ENCODE assay signal across 8 cellular contexts in the genomic region with DNA sequence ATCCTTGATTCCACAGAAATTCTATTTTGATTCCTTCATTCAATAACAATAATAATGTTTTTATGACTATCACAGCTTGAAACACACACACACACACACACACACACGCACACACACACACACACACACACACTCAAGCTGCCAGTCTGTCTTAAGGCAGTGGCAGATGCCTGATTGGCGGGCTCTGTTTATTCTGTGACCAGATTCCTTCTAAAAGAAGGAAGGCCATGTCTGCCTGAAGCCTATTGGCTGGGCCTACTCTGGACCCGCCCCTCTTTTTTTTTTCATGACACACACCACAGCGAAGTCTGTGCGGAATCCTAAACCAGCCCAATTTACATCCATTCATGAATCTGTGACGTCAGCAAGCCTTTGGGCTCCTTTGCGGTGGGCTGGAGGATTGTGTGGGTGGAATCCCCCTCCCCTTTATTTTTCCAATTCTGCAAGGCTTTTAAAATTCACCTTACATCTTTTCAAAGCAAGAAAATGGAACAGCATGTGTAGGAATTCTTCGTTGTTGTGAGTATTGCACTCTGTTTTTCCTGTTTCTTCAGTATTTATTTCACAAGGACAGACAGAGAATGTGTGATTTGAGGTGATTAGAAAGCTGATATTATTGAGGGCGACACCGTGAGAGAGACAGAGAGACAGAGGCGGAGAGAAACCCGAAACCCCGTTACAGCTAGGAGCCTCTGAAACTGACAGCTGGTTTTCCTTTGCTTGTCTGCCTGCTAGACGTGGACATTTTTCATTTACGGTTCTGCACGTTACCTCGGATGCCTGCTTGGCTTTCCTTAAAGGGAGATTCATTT. TPM values are rescaled to one million over a fixed set of nuclear protein-coding genes. Genes with fewer than 3 reads are reported as not detected.
DNase-seq lines count a peak whose midpoint lies in the region; ATAC-seq and TF ChIP-seq lines count a peak whose summit lies in the region.

A gene with protein sequence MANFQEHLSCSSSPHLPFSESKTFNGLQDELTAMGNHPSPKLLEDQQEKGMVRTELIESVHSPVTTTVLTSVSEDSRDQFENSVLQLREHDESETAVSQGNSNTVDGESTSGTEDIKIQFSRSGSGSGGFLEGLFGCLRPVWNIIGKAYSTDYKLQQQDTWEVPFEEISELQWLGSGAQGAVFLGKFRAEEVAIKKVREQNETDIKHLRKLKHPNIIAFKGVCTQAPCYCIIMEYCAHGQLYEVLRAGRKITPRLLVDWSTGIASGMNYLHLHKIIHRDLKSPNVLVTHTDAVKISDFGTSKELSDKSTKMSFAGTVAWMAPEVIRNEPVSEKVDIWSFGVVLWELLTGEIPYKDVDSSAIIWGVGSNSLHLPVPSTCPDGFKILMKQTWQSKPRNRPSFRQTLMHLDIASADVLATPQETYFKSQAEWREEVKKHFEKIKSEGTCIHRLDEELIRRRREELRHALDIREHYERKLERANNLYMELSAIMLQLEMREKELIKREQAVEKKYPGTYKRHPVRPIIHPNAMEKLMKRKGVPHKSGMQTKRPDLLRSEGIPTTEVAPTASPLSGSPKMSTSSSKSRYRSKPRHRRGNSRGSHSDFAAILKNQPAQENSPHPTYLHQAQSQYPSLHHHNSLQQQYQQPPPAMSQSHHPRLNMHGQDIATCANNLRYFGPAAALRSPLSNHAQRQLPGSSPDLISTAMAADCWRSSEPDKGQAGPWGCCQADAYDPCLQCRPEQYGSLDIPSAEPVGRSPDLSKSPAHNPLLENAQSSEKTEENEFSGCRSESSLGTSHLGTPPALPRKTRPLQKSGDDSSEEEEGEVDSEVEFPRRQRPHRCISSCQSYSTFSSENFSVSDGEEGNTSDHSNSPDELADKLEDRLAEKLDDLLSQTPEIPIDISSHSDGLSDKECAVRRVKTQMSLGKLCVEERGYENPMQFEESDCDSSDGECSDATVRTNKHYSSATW (plus strand): TSS at position 287 of the 812 bp plus-strand sequence. CDS start 65,446 bp downstream, outside the sequence.

- H3K9me3 Mint-ChIP-seq in activated naive CD8-positive, alpha-beta T cell treated with anti-CD3 and anti-CD28 coated beads for 36 hours = no peaks in the 10 kb centered on the region
- no peaks in the 10 kb centered on the region for H3K9me3 Mint-ChIP-seq in nephron progenitor cell

- peaks cover 77% of the 10 kb centered on the region for H3K27me3 Mint-ChIP-seq in activated naive CD8-positive, alpha-beta T cell treated with anti-CD3 and anti-CD28 coated beads for 36 hours
- H3K27me3 Mint-ChIP-seq in nephron progenitor cell (ENCODE audit: low read depth, poor library complexity) = peaks cover 61% of the 10 kb centered on the region

- no peaks in the 10 kb centered on the region for H3K9me3 ChIP-seq in upper lobe of right lung

- DNase-seq in DMS 273 treated with DMSO at 0.1 percent for 48 hours (lab: John Stamatoyannopoulos, UW) (peak; percentile 99), GM20000 (ENCODE audit: low spot score) (peak; percentile 87), NCI-H82 (lab: John Stamatoyannopoulos, UW) (peak; percentile 100), germinal center (ENCODE audit: low spot score) (peak; percentile 74), nephron progenitor cell (peak; percentile 64), upper lobe of right lung (peak; percentile 78)
- peak; percentile 53 for DNase-seq in activated naive CD8-positive, alpha-beta T cell treated with anti-CD3 and anti-CD28 coated beads for 36 hours

- no peaks in the 10 kb centered on the region for H3K27me3 ChIP-seq in upper lobe of right lung

- TF ChIP-seq CTCF in GM20000 (IDR thresholded peaks at IDR 0.05; ENCODE audit: extremely low read depth, missing control alignments) = no peak
- TF ChIP-seq CTCF in nephron progenitor cell (IDR thresholded peaks at IDR 0.05) = no peak
- TF ChIP-seq CTCF in upper lobe of right lung (IDR thresholded peaks at IDR 0.05) = no peak

- peaks cover 2% of the 10 kb centered on the region for H3K4me1 ChIP-seq in upper lobe of right lung

- peak; percentile 96 for ATAC-seq in HG03571 (IDR thresholded peaks at IDR 0.05; ENCODE audit: unreplicated experiment)
- peak; percentile 98 for ATAC-seq in upper lobe of right lung

- peaks cover 14% of the 10 kb centered on the region for H3K4me1 Mint-ChIP-seq in activated naive CD8-positive, alpha-beta T cell treated with anti-CD3 and anti-CD28 coated beads for 36 hours
- peaks cover 23% of the 10 kb centered on the region for H3K4me1 Mint-ChIP-seq in nephron progenitor cell

- H3K4me3 ChIP-seq in upper lobe of right lung = peak within 1 kb of the TSS; percentile 62

- H3K36me3 ChIP-seq in upper lobe of right lung = no peaks in the 10 kb centered on the region

- peak within 1 kb of the TSS; percentile 82 for H3K27ac ChIP-seq in upper lobe of right lung

- peak within 1 kb of the TSS; percentile 73 for H3K27ac Mint-ChIP-seq in activated naive CD8-positive, alpha-beta T cell treated with anti-CD3 and anti-CD28 coated beads for 36 hours
- peak within 1 kb of the TSS; percentile 64 for H3K27ac Mint-ChIP-seq in nephron progenitor cell

- no peaks in the 10 kb centered on the region for H3K36me3 Mint-ChIP-seq in activated naive CD8-positive, alpha-beta T cell treated with anti-CD3 and anti-CD28 coated beads for 36 hours
- no peaks in the 10 kb centered on the region for H3K36me3 Mint-ChIP-seq in nephron progenitor cell (ENCODE audit: low read depth)

- peak within 1 kb of the TSS; percentile 84 for H3K4me3 Mint-ChIP-seq in activated naive CD8-positive, alpha-beta T cell treated with anti-CD3 and anti-CD28 coated beads for 36 hours
- H3K4me3 Mint-ChIP-seq in nephron progenitor cell = peak within 1 kb of the TSS; percentile 94

- intact Hi-C loops in upper lobe of right lung (cut with DNase I) = loop anchor here (5.0 kb wide), 1 partner anchor 76 kb away; no protein-coding TSS in a partner anchor

RNA-seq across cellular contexts. Expression of the gene that starts here (rescaled TPM):
- 10 to 100 TPM; 13.8 to 14.8 TPM for total RNA-seq in activated naive CD8-positive, alpha-beta T cell treated with anti-CD3 and anti-CD28 coated beads for 36 hours
- total RNA-seq in upper lobe of right lung = 37.6 TPM

Comparison
In these comparisons a context has a peak if more than half of its experiments do, and no peak if none do; other contexts are left out.
1. Peak in every context shown above with its lines: DNase-seq, ATAC-seq, H3K4me3 ChIP-seq and H3K27ac ChIP-seq.